8 cellular contexts compared by ENCODE assay signal in the genomic region with DNA sequence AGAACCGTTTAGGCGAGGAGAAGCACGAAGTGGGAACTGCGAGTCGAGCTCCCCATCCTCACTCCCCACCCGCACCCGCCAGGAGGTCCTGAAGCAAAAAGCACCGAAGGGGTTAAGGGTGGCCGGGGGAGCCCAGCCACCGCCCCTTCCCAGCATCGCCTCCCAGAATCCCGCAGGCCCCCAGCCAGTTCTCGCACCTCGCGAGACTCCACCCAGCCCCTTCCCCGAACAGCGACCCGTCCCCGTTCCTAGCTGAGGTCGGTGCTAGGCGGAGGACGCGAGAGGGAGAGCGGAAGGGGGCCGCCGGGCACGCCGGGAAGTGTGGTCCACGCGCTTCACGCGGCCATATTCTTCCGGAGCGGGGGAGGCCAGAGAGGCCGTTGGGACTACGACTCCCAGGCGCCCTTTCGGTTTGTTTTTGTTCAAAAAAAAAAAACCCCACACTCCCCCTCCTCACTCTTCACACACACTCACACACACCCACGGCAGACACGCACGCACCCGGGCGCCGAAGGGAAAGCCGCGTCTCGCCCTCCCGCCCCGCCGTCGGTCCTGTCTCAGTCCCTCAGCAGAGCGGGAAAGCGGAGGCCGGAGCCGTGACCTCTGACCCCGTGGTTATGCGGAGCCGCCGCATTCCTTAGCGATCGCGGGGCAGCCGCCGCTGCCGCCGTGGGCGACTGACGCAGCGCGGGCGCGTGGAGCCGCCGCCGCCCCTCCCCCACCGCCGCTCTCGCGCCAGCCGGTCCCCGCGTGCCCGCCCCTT. TPM values are rescaled to one million over a fixed set of nuclear protein-coding genes. Genes with fewer than 3 reads are reported as not detected.
A peak's percentile ranks its signal among the peaks of the same experiment; 100 is the strongest.
DNase-seq lines count a peak whose midpoint lies in the region; ATAC-seq, FAIRE-seq and TF ChIP-seq lines count a peak whose summit lies in the region.

A gene (plus strand): TSS at position 463 of the 763 bp plus-strand sequence. CDS start 445 bp downstream, outside the sequence.

- H3K4me3 ChIP-seq in body of pancreas (peak within 1 kb of the TSS; percentile 73 to 89), sigmoid colon (peak within 1 kb of the TSS; percentile 94 to 98 (median 97))

- H3K4me1 ChIP-seq in body of pancreas (peaks cover 63% of the 10 kb centered on the region), sigmoid colon (peaks cover 0 to 73% (median 59%) of the 10 kb centered on the region in 4 donors)

- TF ChIP-seq POLR2A in body of pancreas (IDR thresholded peaks at IDR 0.05) (peak; percentile 39 to 65 (median 64)), sigmoid colon (IDR thresholded peaks at IDR 0.05) (peak in 1 of 2 donors; percentile 33)

- H3K27me3 ChIP-seq in body of pancreas: no peaks in the 10 kb centered on the region
- no peaks in the 10 kb centered on the region for H3K27me3 ChIP-seq in sigmoid colon

- H3K27ac ChIP-seq in 22Rv1 (peak within 1 kb of the TSS; percentile 90), body of pancreas (peak within 1 kb of the TSS; percentile 96 to 98 (median 97)), sigmoid colon (peak within 1 kb of the TSS; percentile 96 to 99 (median 96))

- no peak for TF ChIP-seq EP300 in sigmoid colon (IDR thresholded peaks at IDR 0.05)

- peak; percentile 68 for ATAC-seq in GM18519 (IDR thresholded peaks at IDR 0.05; ENCODE audit: low FRiP score, unreplicated experiment)
- ATAC-seq in HG03060 (IDR thresholded peaks at IDR 0.05; ENCODE audit: low read depth, unreplicated experiment): peak; percentile 42
- ATAC-seq in body of pancreas: peak; percentile 93

- no peaks in the 10 kb centered on the region for H3K9me3 ChIP-seq in body of pancreas
- H3K9me3 ChIP-seq in sigmoid colon: no peaks in the 10 kb centered on the region

- intact Hi-C loops in body of pancreas (cut with DNase I): no loop called here
- intact Hi-C loops in sigmoid colon (cut with DNase I): loop anchor here (1.0 to 5.0 kb wide), 4 partner anchors 81 to 126 kb away; a partner anchor contains a TSS

- no peak for TF ChIP-seq CTCF in 22Rv1 (IDR thresholded peaks at IDR 0.05)
- peak in 2 of 7 experiments; percentile 15 to 17 for TF ChIP-seq CTCF in body of pancreas (IDR thresholded peaks at IDR 0.05)
- no peak for TF ChIP-seq CTCF in sigmoid colon (IDR thresholded peaks at IDR 0.05)

- no peaks in the 10 kb centered on the region for H3K36me3 ChIP-seq in body of pancreas (replicated peaks in 1 of 2; ENCODE audit: insufficient read depth in 1 of 2, low read depth in 2 of 2)
- no peaks in the 10 kb centered on the region for H3K36me3 ChIP-seq in sigmoid colon

- DNase-seq in NCI-H2107 treated with DMSO at 0.1 percent for 48 hours (lab: John Stamatoyannopoulos, UW; ENCODE audit: unreplicated experiment) (peak; percentile 79), body of pancreas (peak; percentile 97 to 98 (median 98)), iPS DF 19.7 (ENCODE audit: low read depth, low spot score) (peak; percentile 88), sigmoid colon (peak; percentile 98)

- FAIRE-seq in TTC549 (lab: Jason Lieb, UNC): peak; percentile 52

- 0% methylated on average over 9 to 83 of the region's 83 CpGs for WGBS in body of pancreas, 2 donors
- 1% methylated on average over 83 of the region's 83 CpGs for WGBS in sigmoid colon, 2 donors

RNA-seq across cellular contexts. Expression of the gene that starts here (rescaled TPM):
- total RNA-seq in body of pancreas (100 to 1,000 TPM in 1 of 2 donors, 10 to 100 TPM in 1; 57.9 to 102 TPM), sigmoid colon (100 to 1,000 TPM in 1 of 4 donors, 10 to 100 TPM in 3; 46.7 to 102 (median 77.6) TPM)
- polyA plus RNA-seq in sigmoid colon: 10 to 100 TPM in 1 of 3 donors, 1 to 10 TPM in 2; 6.0 to 31.6 (median 6.9) TPM

Comparison
In these comparisons a context has a peak if more than half of its experiments do, and no peak if none do; other contexts are left out.
1. Peak in every context shown above with its lines: DNase-seq, ATAC-seq, H3K4me3 ChIP-seq and H3K27ac ChIP-seq.
2. ATAC-seq: peak in every context shown above with its lines; median percentile 93 in body of pancreas; 68 in GM18519; 42 in HG03060.